In genomic region chr17:19361975-19362292, GRCh38 we compare ENCODE assay signal across 8 cellular contexts. TPM values are rescaled to one million over a fixed set of nuclear protein-coding genes. Genes with fewer than 3 reads are reported as not detected.
DNase-seq lines count a peak whose midpoint lies in the region; ATAC-seq and TF ChIP-seq lines count a peak whose summit lies in the region.

No MANE protein-coding gene starts in this region.

- POLR2A ChIA-PET in A673 (lab: Charles Lee; ENCODE audit: low non-redundant PET): no interaction called here

- ATAC-seq in naive B cell (ENCODE audit: low read depth in 2 of 2): no peak
- no peak for ATAC-seq in HG02571 (IDR thresholded peaks at IDR 0.05; ENCODE audit: unreplicated experiment)

- H3K27ac ChIP-seq in A673 (ENCODE audit: low read depth, low read length, poor library complexity, severe bottlenecking) (peak overlapping the region; percentile 88), colonic mucosa (peak overlapping the region; percentile 66)

- TF ChIP-seq CTCF in A673 (conservative IDR thresholded peaks at IDR 0.05; ENCODE audit: low read depth, low read length) (no peak), colonic mucosa (IDR thresholded peaks at IDR 0.05) (no peak)

- peaks cover 2% of the 10 kb centered on the region for H3K36me3 Mint-ChIP-seq in IgD-negative memory B cell
- H3K36me3 Mint-ChIP-seq in naive B cell: no peaks in the 10 kb centered on the region

- H3K4me1 Mint-ChIP-seq in IgD-negative memory B cell (peaks cover 0 to 10% (median 9%) of the 10 kb centered on the region in 3 donors), naive B cell (peaks cover 5 to 17% (median 12%) of the 10 kb centered on the region in 3 donors)

- H3K27me3 ChIP-seq in A673 (replicated peaks; ENCODE audit: insufficient read depth, low read depth, low read length, poor library complexity) (no peaks in the 10 kb centered on the region), colonic mucosa (no peaks in the 10 kb centered on the region)

- H3K27ac Mint-ChIP-seq in IgD-negative memory B cell (peak overlapping the region in 2 of 3 donors; percentile 76 to 86), naive B cell (peak overlapping the region in 4 of 6 donors; percentile 66 to 89 (median 78))

- H3K27me3 Mint-ChIP-seq in IgD-negative memory B cell (no peaks in the 10 kb centered on the region), naive B cell (peaks cover 20 to 35% (median 31%) of the 10 kb centered on the region in 3 donors)

- TSS peak; percentile 48 for BruUV-seq in A673 (replicated peaks; lab: Mats Ljungman, UMichigan)

- H3K9me3 Mint-ChIP-seq in IgD-negative memory B cell (no peaks in the 10 kb centered on the region), naive B cell (peaks cover 0 to 1% (median 0%) of the 10 kb centered on the region in 7 donors)

- H3K36me3 ChIP-seq in A673 (ENCODE audit: insufficient read depth, low read length, poor library complexity, severe bottlenecking) (no peaks in the 10 kb centered on the region), colonic mucosa (no peaks in the 10 kb centered on the region)

- H3K9me3 ChIP-seq in A673 (ENCODE audit: low read depth, low read length, poor library complexity, severe bottlenecking) (no peaks in the 10 kb centered on the region), colonic mucosa (no peaks in the 10 kb centered on the region)

- intact Hi-C loops in A673 (cut with micrococcal nuclease; ENCODE audit: unreplicated experiment) (loop anchor here (2.0 to 5.0 kb wide), 2 partner anchors 153 to 285 kb away; partner anchors contain the start of gene ALDH3A2), colonic mucosa (cut with DNase I) (loop anchor here (10.0 kb wide), 1 partner anchor 403 kb away; no protein-coding TSS in a partner anchor)

- CTCF ChIA-PET in A673 (lab: Charles Lee): interaction anchor here (1.8 to 2.0 kb wide), 3 partner anchors 16 to 401 kb away, joined by 18 to 41 read pairs (median 23); partner anchors contain the start of gene MAPK7

- no peak for DNase-seq in A673 (ENCODE audit: low spot score)
- no peak for DNase-seq in colonic mucosa
- DNase-seq in naive B cell: no peak
- DNase-seq in T1000 (lab: John Stamatoyannopoulos, UW): no peak
- no peak for DNase-seq in HuH-7 (ENCODE audit: low spot score)
- no peak for DNase-seq in NCI-H146 (lab: John Stamatoyannopoulos, UW)

- H3K4me3 Mint-ChIP-seq in IgD-negative memory B cell: peak overlapping the region; percentile 85 to 97 (median 92)
- H3K4me3 Mint-ChIP-seq in naive B cell: peak overlapping the region; percentile 70 to 97 (median 86)

- peaks cover 22% of the 10 kb centered on the region for H3K4me1 ChIP-seq in A673 (ENCODE audit: insufficient read depth, low read length, poor library complexity, severe bottlenecking)
- H3K4me1 ChIP-seq in colonic mucosa: no peaks in the 10 kb centered on the region

- H3K4me3 ChIP-seq in A673 (ENCODE audit: low read depth, low read length, poor library complexity, severe bottlenecking) (peak overlapping the region; percentile 85), colonic mucosa (peak overlapping the region; percentile 58)

- peak overlapping the region; percentile 61 to 67 for H3K9ac ChIP-seq in colonic mucosa (ENCODE audit: low read depth in 2 of 2, low read length in 2 of 2)

RNA-seq across cellular contexts. Expression of gene B9D1, which starts 0.6 kb away (rescaled TPM):
- total RNA-seq in A673 (2021): 37.0 and 45.2 TPM in 2 replicates
- 5.0 TPM for polyA plus RNA-seq in IgD-negative memory B cell
- total RNA-seq in colonic mucosa: 10 to 100 TPM in 1 of 2 donors, 1 to 10 TPM in 1; 5.6 to 11.9 TPM
- polyA plus RNA-seq in naive B cell (ENCODE audit: low read depth in 6 of 6): 1 to 10 TPM; 1.2 to 4.1 (median 1.6) TPM

RNA-seq across cellular contexts. Expression of gene MAPK7, which starts 16.4 kb away (rescaled TPM):
- total RNA-seq in A673 (2021) (40.0 and 55.8 TPM in 2 replicates), colonic mucosa (10 to 100 TPM; 36.6 to 37.9 TPM)
- polyA plus RNA-seq in IgD-negative memory B cell (10.8 TPM), naive B cell (ENCODE audit: low read depth in 6 of 6) (10 to 100 TPM in 1 of 6 donors, 1 to 10 TPM in 5; 3.5 to 11.3 (median 7.3) TPM)

RNA-seq across cellular contexts. Expression of gene MFAP4, which starts 25.1 kb away (rescaled TPM):
- total RNA-seq in A673 (2021): 60.9 and 92.7 TPM in 2 replicates
- polyA plus RNA-seq in IgD-negative memory B cell: not detected
- total RNA-seq in colonic mucosa: 10 to 100 TPM; 22.2 to 56.0 TPM
- not detected for polyA plus RNA-seq in naive B cell (ENCODE audit: low read depth in 6 of 6)

RNA-seq across cellular contexts. Expression of gene RNF112, which starts 49.1 kb away (rescaled TPM):
- 0.09 and 0.57 TPM in 2 replicates for total RNA-seq in A673 (2021)
- polyA plus RNA-seq in IgD-negative memory B cell: not detected
- 1 to 10 TPM; 2.4 to 4.3 TPM for total RNA-seq in colonic mucosa
- not detected for polyA plus RNA-seq in naive B cell (ENCODE audit: low read depth in 6 of 6)
